8 cellular contexts compared by ENCODE assay signal in genomic region chr1:12448746-12449177, GRCh38.
DNase-seq lines count a peak whose midpoint lies in the region; ATAC-seq and TF ChIP-seq lines count a peak whose summit lies in the region.

No MANE protein-coding gene starts in this region.

- no peaks in the 10 kb centered on the region for H4K20me1 ChIP-seq in PC-3 (ENCODE audit: low read length)

- no TSS peak for BruUV-seq in PC-3 (replicated peaks; lab: Mats Ljungman, UMichigan)

- H3K27me3 ChIP-seq in brain microvascular endothelial cell (replicated peaks) (no peaks in the 10 kb centered on the region), tibial nerve (no peaks in the 10 kb centered on the region), PC-3 (ENCODE audit: low read length) (no peaks in the 10 kb centered on the region)

- POLR2A ChIA-PET in PC-3 (lab: Charles Lee; ENCODE audit: unreplicated experiment): no interaction called here

- no peaks in the 10 kb centered on the region for H3K9me2 ChIP-seq in PC-3 (replicated peaks; ENCODE audit: low read length)

- H3K9me3 ChIP-seq in tibial nerve (no peaks in the 10 kb centered on the region), PC-3 (ENCODE audit: low read length) (no peaks in the 10 kb centered on the region)

- no peaks in the 10 kb centered on the region for H3K9me3 Mint-ChIP-seq in activated CD8-positive, alpha-beta memory T cell treated with anti-CD3 and anti-CD28 coated beads, Interleukin-2, amount 10 ng/mL, durations not matched to agents 7 days and 5 days (ENCODE audit: low read depth)

- H3K27me3 Mint-ChIP-seq in activated CD8-positive, alpha-beta memory T cell treated with anti-CD3 and anti-CD28 coated beads, Interleukin-2, amount 10 ng/mL, durations not matched to agents 7 days and 5 days: peaks cover 46% of the 10 kb centered on the region

- in situ Hi-C loops in brain microvascular endothelial cell (cut with HindIII; ENCODE audit: low pct_ligation_motif_present, low sequenced_read_pairs): no loop called here

- peaks cover 49% of the 10 kb centered on the region for H3K4me1 Mint-ChIP-seq in activated CD8-positive, alpha-beta memory T cell treated with anti-CD3 and anti-CD28 coated beads, Interleukin-2, amount 10 ng/mL, durations not matched to agents 7 days and 5 days

- no peaks in the 10 kb centered on the region for H3F3A ChIP-seq in PC-3 (ENCODE audit: low read length, unreplicated experiment)

- 28% methylated on average over 3 of the region's 3 CpGs for WGBS in tibial nerve, 2 donors

- no peak for TF ChIP-seq EP300 in tibial nerve (IDR thresholded peaks at IDR 0.05)

- peaks cover 58% of the 10 kb centered on the region for H3K36me3 Mint-ChIP-seq in activated CD8-positive, alpha-beta memory T cell treated with anti-CD3 and anti-CD28 coated beads, Interleukin-2, amount 10 ng/mL, durations not matched to agents 7 days and 5 days

- no peak for TF ChIP-seq CTCF in brain microvascular endothelial cell (IDR thresholded peaks at IDR 0.05; ENCODE audit: low read depth, low read length, missing control alignments)
- no peak for TF ChIP-seq CTCF in tibial nerve (IDR thresholded peaks at IDR 0.05)
- TF ChIP-seq CTCF in PC-3 (conservative IDR thresholded peaks at IDR 0.05; ENCODE audit: low read depth, low read length): no peak

- H2AFZ ChIP-seq in PC-3 (ENCODE audit: low read length): no peak overlapping the region

- intact Hi-C loops in PC-3 (cut with micrococcal nuclease): no loop called here

- H3K79me2 ChIP-seq in PC-3 (ENCODE audit: low read length): no peaks in the 10 kb centered on the region

- H3K9ac ChIP-seq in PC-3 (ENCODE audit: low read length): no peak overlapping the region

- CTCF ChIA-PET in activated CD8-positive, alpha-beta memory T cell treated with anti-CD3 and anti-CD28 coated beads, Interleukin-2, amount 10 ng/mL, durations not matched to agents 7 days and 5 days (lab: Charles Lee): interaction anchor here (1.3 to 2.3 kb wide), 5 partner anchors 9 to 171 kb away, joined by 4 to 15 read pairs (median 7); no protein-coding TSS in a partner anchor
- CTCF ChIA-PET in PC-3 (lab: Charles Lee): no interaction called here

- H3K4me3 Mint-ChIP-seq in activated CD8-positive, alpha-beta memory T cell treated with anti-CD3 and anti-CD28 coated beads, Interleukin-2, amount 10 ng/mL, durations not matched to agents 7 days and 5 days: no peak overlapping the region

- peak overlapping the region; percentile 94 for H3K27ac ChIP-seq in brain microvascular endothelial cell
- H3K27ac ChIP-seq in tibial nerve: peak overlapping the region; percentile 65 to 89 (median 79)
- no peak overlapping the region for H3K27ac ChIP-seq in PC-3 (ENCODE audit: low read length)

- DNase-seq in activated CD8-positive, alpha-beta memory T cell treated with anti-CD3 and anti-CD28 coated beads, Interleukin-2, amount 10 ng/mL, durations not matched to agents 7 days and 5 days: no peak
- no peak for DNase-seq in activated CD8-positive, alpha-beta memory T cell treated with anti-CD3 and anti-CD28 coated beads, Interleukin-2, amount 50 U/mL, for 48 hours
- DNase-seq in brain microvascular endothelial cell (peak; percentile 79), medulla oblongata (ENCODE audit: extremely low spot score) (peak; percentile 68), tibial nerve (ENCODE audit: low spot score in 2 of 2) (peak; percentile 40 to 56), epidermal melanocyte (ENCODE audit: insufficient read length, low spot score) (no peak), PC-3 (no peak)

- H3K4me3 ChIP-seq in brain microvascular endothelial cell (ENCODE audit: low read depth, low read length): no peak overlapping the region
- no peak overlapping the region for H3K4me3 ChIP-seq in tibial nerve
- H3K4me3 ChIP-seq in PC-3 (ENCODE audit: low read length): no peak overlapping the region

- no peak overlapping the region for H3K4me2 ChIP-seq in PC-3 (ENCODE audit: low read length)

- no peak for ATAC-seq in activated CD8-positive, alpha-beta memory T cell treated with anti-CD3 and anti-CD28 coated beads, Interleukin-2, amount 10 ng/mL, durations not matched to agents 7 days and 5 days
- ATAC-seq in GM19452 (IDR thresholded peaks at IDR 0.05; ENCODE audit: unreplicated experiment) (no peak), PC-3 (no peak)

- H3K27ac Mint-ChIP-seq in activated CD8-positive, alpha-beta memory T cell treated with anti-CD3 and anti-CD28 coated beads, Interleukin-2, amount 10 ng/mL, durations not matched to agents 7 days and 5 days: peak overlapping the region; percentile 88

- H3K36me3 ChIP-seq in brain microvascular endothelial cell (replicated peaks) (peaks cover 6% of the 10 kb centered on the region), tibial nerve (no peaks in the 10 kb centered on the region), PC-3 (ENCODE audit: low read depth, low read length) (peaks cover 8% of the 10 kb centered on the region; the same call in 1 of the 2 replicates)

- peaks cover 7 to 92% (median 60%) of the 10 kb centered on the region in 4 donors for H3K4me1 ChIP-seq in tibial nerve
- peaks cover 2% of the 10 kb centered on the region; the same call in 1 of the 2 replicates for H3K4me1 ChIP-seq in PC-3 (ENCODE audit: insufficient read depth, low read length)

- no peak for TF ChIP-seq POLR2A in tibial nerve (IDR thresholded peaks at IDR 0.05)

Comparison
In these comparisons a context has a peak if more than half of its experiments do, and no peak if none do; other contexts are left out.
1. DNase-seq: peak in brain microvascular endothelial cell (single experiment), medulla oblongata (single experiment) and tibial nerve (2 of 2); none in activated CD8-positive, alpha-beta memory T cell treated with anti-CD3 and anti-CD28 coated beads, Interleukin-2, amount 10 ng/mL, durations not matched to agents 7 days and 5 days (single experiment), activated CD8-positive, alpha-beta memory T cell treated with anti-CD3 and anti-CD28 coated beads, Interleukin-2, amount 50 U/mL, for 48 hours (single experiment), epidermal melanocyte (single experiment) and PC-3 (single experiment).